23 cellular contexts compared by ENCODE assay signal in genomic region chr4:189802884-189803283, GRCh38.
A peak's percentile ranks its signal among the peaks of the same experiment; 100 is the strongest.
DNase-seq lines count a peak whose midpoint lies in the region; ATAC-seq, FAIRE-seq and TF ChIP-seq lines count a peak whose summit lies in the region.
"Had no signal": no experiment of that assay in that cellular context is flagged by ENCODE, and none has a peak within 500 bp of the region (broad histone marks: within the 10 kb centered on the region; RNA-seq: fewer than 3 reads in every experiment).

No MANE protein-coding gene starts in this region.

- no peak for FAIRE-seq in K562 (lab: Jason Lieb, UNC)
- FAIRE-seq: H54, pancreas had no signal

- CTCF ChIA-PET in MCF 10A (lab: Yijun Ruan, JAX) (no interaction called here), K562 (lab: Yijun Ruan, JAX; ENCODE audit: low intra/inter-chr PET ratio) (no interaction called here)

- H3K27me3 Mint-ChIP-seq in MCF 10A (ENCODE audit: insufficient read depth, unreplicated experiment) (no peaks in the 10 kb centered on the region), type B pancreatic cell (no peaks in the 10 kb centered on the region)
- no peaks in the 10 kb centered on the region for H3K27me3 Mint-ChIP-seq in activated T-cell treated with anti-CD3 and anti-CD28 coated beads, Interleukin-2, amount 50 U/mL, for 72 hours (ENCODE audit: low read depth)
- H3K27me3 Mint-ChIP-seq: CD4-positive, CD25-positive, alpha-beta regulatory T cell had no signal

- intact Hi-C loops in MCF 10A (cut with micrococcal nuclease) (no loop called here), breast epithelium (cut with DNase I; ENCODE audit: low total_unique reads) (no loop called here), K562 (cut with micrococcal nuclease) (no loop called here)

- no peak for TF ChIP-seq POLR2A in breast epithelium (IDR thresholded peaks at IDR 0.05)
- no peak for TF ChIP-seq POLR2A in K562 (conservative IDR thresholded peaks at IDR 0.05)

- H3K27ac ChIP-seq in breast epithelium (no peak overlapping the region), K562 (ENCODE audit: extremely low read depth, low read depth, low read length) (no peak overlapping the region), Karpas-422 (ENCODE audit: low read length) (no peak overlapping the region)
- H3K27ac ChIP-seq: pancreas, sigmoid colon, suprapubic skin had no signal

- POLR2A ChIA-PET in MCF 10A (lab: Yijun Ruan, JAX), result no interaction called here
- POLR2A ChIA-PET in K562 (lab: Yijun Ruan, JAX), result no interaction called here

- H4K20me1 ChIP-seq in K562 (replicated peaks; ENCODE audit: control insufficient read depth, insufficient read depth, low read length), result no peaks in the 10 kb centered on the region
- no peaks in the 10 kb centered on the region for H4K20me1 ChIP-seq in Karpas-422 (ENCODE audit: insufficient read depth, low read depth, low read length)

- H3K4me1 Mint-ChIP-seq in MCF 10A (ENCODE audit: insufficient read depth, unreplicated experiment), result no peaks in the 10 kb centered on the region
- no peaks in the 10 kb centered on the region for H3K4me1 Mint-ChIP-seq in type B pancreatic cell (ENCODE audit: unreplicated experiment)
- peaks cover 4% of the 10 kb centered on the region for H3K4me1 Mint-ChIP-seq in activated T-cell treated with anti-CD3 and anti-CD28 coated beads, Interleukin-2, amount 50 U/mL, for 72 hours (ENCODE audit: low read depth)
- H3K4me1 Mint-ChIP-seq: CD4-positive, CD25-positive, alpha-beta regulatory T cell; natural killer cell had no signal

- TF ChIP-seq CTCF in MCF 10A (IDR thresholded peaks at IDR 0.05; ENCODE audit: unreplicated experiment), result peak; percentile 31
- TF ChIP-seq CTCF in breast epithelium (IDR thresholded peaks at IDR 0.05), result no peak
- peak; percentile 18 to 53 (median 45); a peak in 4 of 6 replicates for TF ChIP-seq CTCF in K562 (IDR thresholded peaks at IDR 0.05 in 2 of 3, conservative IDR thresholded peaks at IDR 0.05 in 1 of 3; ENCODE audit: insufficient read depth in 2 of 3, low read depth in 1 of 3, low read length in 3 of 3)
- TF ChIP-seq CTCF in type B pancreatic cell (conservative IDR thresholded peaks at IDR 0.05), result peak; percentile 25

- peak; percentile 47 to 58 for TF ChIP-seq RAD21 in K562 (CRISPR knock-in tag; conservative IDR thresholded peaks at IDR 0.05 in 1 of 2, IDR thresholded peaks at IDR 0.05 in 1 of 2)

- WGBS in K562 (ENCODE audit: insufficient coverage, low coverage, missing lambda C conversion rate), result 0% methylated on average over 5 of the region's 5 CpGs

- H3K4me2 ChIP-seq in K562 (ENCODE audit: insufficient read depth, low read length) (no peak overlapping the region), Karpas-422 (ENCODE audit: low read depth, low read length, poor library complexity, severe bottlenecking) (no peak overlapping the region)

- ATAC-seq in K562, result peak; percentile 58; the same call in 2 of the 3 replicates
- ATAC-seq in activated T-cell treated with anti-CD3 and anti-CD28 coated beads, Interleukin-2, amount 50 U/mL, for 72 hours (replicated peaks in 1 of 2), result no peak
- ATAC-seq: esophagus mucosa, natural killer cell, pancreas had no signal

- no peak overlapping the region for H3K9ac ChIP-seq in K562 (ENCODE audit: insufficient read depth in 1 of 2, low read depth in 2 of 2, low read length in 2 of 2)
- no peak overlapping the region for H3K9ac ChIP-seq in Karpas-422 (ENCODE audit: low read length)

- H3K27me3 ChIP-seq in breast epithelium (no peaks in the 10 kb centered on the region), K562 (ENCODE audit: control insufficient read depth in 2 of 2, insufficient read depth in 2 of 2, low read length in 2 of 2) (no peaks in the 10 kb centered on the region), Karpas-422 (ENCODE audit: low read length) (no peaks in the 10 kb centered on the region)
- H3K27me3 ChIP-seq: pancreas, sigmoid colon, suprapubic skin had no signal

- peaks cover 7 to 9% of the 10 kb centered on the region in 2 donors for H3K9me3 ChIP-seq in breast epithelium
- no peaks in the 10 kb centered on the region for H3K9me3 ChIP-seq in K562 (replicated peaks; ENCODE audit: control insufficient read depth, insufficient read depth, low read depth, low read length)
- H3K9me3 ChIP-seq in Karpas-422 (ENCODE audit: low read length), result no peaks in the 10 kb centered on the region
- H3K9me3 ChIP-seq: pancreas had no signal

- H3K4me1 ChIP-seq in breast epithelium (no peaks in the 10 kb centered on the region), K562 (replicated peaks in 1 of 2; ENCODE audit: control insufficient read depth in 2 of 2, insufficient read depth in 2 of 2, low read length in 2 of 2) (no peaks in the 10 kb centered on the region), Karpas-422 (ENCODE audit: low read length) (no peaks in the 10 kb centered on the region)
- H3K4me1 ChIP-seq: pancreas, sigmoid colon, suprapubic skin had no signal

- H3K4me3 Mint-ChIP-seq in MCF 10A (ENCODE audit: unreplicated experiment) (no peak overlapping the region), type B pancreatic cell (no peak overlapping the region)
- H3K4me3 Mint-ChIP-seq in activated T-cell treated with anti-CD3 and anti-CD28 coated beads, Interleukin-2, amount 50 U/mL, for 72 hours, result no peak overlapping the region
- H3K4me3 Mint-ChIP-seq: activated naive CD8-positive, alpha-beta T cell; activated T-helper 1 cell treated with anti-CD3 and anti-CD28 coated beads, Interleukin-12 subunit alpha, Interleukin-12 subunit beta, Interleukin-2, Interleukin-4 antibody, amounts not matched to agents 30 ng/mL and 10 ng/mL and 1 ng/mL, durations not matched to agents 14 hours and 24 hours and 36 hours; CD4-positive, CD25-positive, alpha-beta regulatory T cell; natural killer cell had no signal

- H3K36me3 ChIP-seq in breast epithelium (no peaks in the 10 kb centered on the region), K562 (ENCODE audit: control insufficient read depth, insufficient read depth, low read length) (no peaks in the 10 kb centered on the region), Karpas-422 (ENCODE audit: insufficient read depth, low read length) (no peaks in the 10 kb centered on the region)
- H3K36me3 ChIP-seq: pancreas, sigmoid colon, suprapubic skin had no signal

- H3K79me2 ChIP-seq in K562 (ENCODE audit: control insufficient read depth, insufficient read depth, low read length) (no peaks in the 10 kb centered on the region), Karpas-422 (ENCODE audit: low read length) (no peaks in the 10 kb centered on the region)

- TF ChIP-seq EP300 in K562 (IDR thresholded peaks at IDR 0.05; ENCODE audit: low read length), result no peak

- H3K9me3 Mint-ChIP-seq in MCF 10A (ENCODE audit: unreplicated experiment) (peaks cover 14% of the 10 kb centered on the region), type B pancreatic cell (peaks cover 9% of the 10 kb centered on the region)
- peaks cover 0 to 5% of the 10 kb centered on the region in 2 donors for H3K9me3 Mint-ChIP-seq in activated T-cell treated with anti-CD3 and anti-CD28 coated beads, Interleukin-2, amount 50 U/mL, for 72 hours

- H3K36me3 Mint-ChIP-seq in MCF 10A (ENCODE audit: insufficient read depth, unreplicated experiment), result no peaks in the 10 kb centered on the region
- H3K36me3 Mint-ChIP-seq in type B pancreatic cell, result no peaks in the 10 kb centered on the region
- peaks cover 0 to under 1% of the 10 kb centered on the region in 2 donors for H3K36me3 Mint-ChIP-seq in activated T-cell treated with anti-CD3 and anti-CD28 coated beads, Interleukin-2, amount 50 U/mL, for 72 hours (ENCODE audit: insufficient read depth in 2 of 2)
- H3K36me3 Mint-ChIP-seq: activated naive CD8-positive, alpha-beta T cell; CD4-positive, CD25-positive, alpha-beta regulatory T cell; natural killer cell had no signal

- H3K9me1 ChIP-seq in K562 (ENCODE audit: control insufficient read depth, insufficient read depth, low read length), result no peaks in the 10 kb centered on the region

- H3K9me2 ChIP-seq in Karpas-422 (replicated peaks; ENCODE audit: insufficient read depth, low read length), result no peaks in the 10 kb centered on the region

- no peak overlapping the region for H2AFZ ChIP-seq in K562 (ENCODE audit: low read depth, low read length)
- H2AFZ ChIP-seq in Karpas-422 (ENCODE audit: low read length), result no peak overlapping the region

- no peak overlapping the region for H3K4me3 ChIP-seq in breast epithelium
- H3K4me3 ChIP-seq in K562, result no peak overlapping the region
- H3K4me3 ChIP-seq in Karpas-422 (ENCODE audit: low read length), result no peak overlapping the region
- H3K4me3 ChIP-seq: pancreas, sigmoid colon, suprapubic skin had no signal

- in situ Hi-C loops in K562 (cut with MboI), result no loop called here

- BruUV-seq in MCF 10A (replicated peaks; lab: Mats Ljungman, UMichigan), result no TSS peak
- no TSS peak for BruUV-seq in K562 (replicated peaks; lab: Mats Ljungman, UMichigan)

- no peak overlapping the region for H3K27ac Mint-ChIP-seq in MCF 10A (ENCODE audit: low read depth, unreplicated experiment)
- no peak overlapping the region for H3K27ac Mint-ChIP-seq in type B pancreatic cell
- H3K27ac Mint-ChIP-seq in activated T-cell treated with anti-CD3 and anti-CD28 coated beads, Interleukin-2, amount 50 U/mL, for 72 hours, result no peak overlapping the region
- H3K27ac Mint-ChIP-seq: activated naive CD8-positive, alpha-beta T cell; activated T-helper 1 cell treated with anti-CD3 and anti-CD28 coated beads, Interleukin-12 subunit alpha, Interleukin-12 subunit beta, Interleukin-2, Interleukin-4 antibody, amounts not matched to agents 30 ng/mL and 10 ng/mL and 1 ng/mL, durations not matched to agents 14 hours and 24 hours and 36 hours; CD4-positive, CD25-positive, alpha-beta regulatory T cell; natural killer cell had no signal

- DNase-seq in MCF 10A (ENCODE audit: unreplicated experiment) (no peak), breast epithelium (ENCODE audit: low spot score in 2 of 2) (no peak), MV-4-11 (lab: John Stamatoyannopoulos, UW) (peak; percentile 59), K562 (ENCODE audit: extremely low read depth in 1 of 4, low spot score in 3 of 4) (peak in 2 of 4 experiments; percentile 4 to 13), type B pancreatic cell (ENCODE audit: extremely low spot score, unreplicated experiment) (no peak), NCI-H2227 (lab: John Stamatoyannopoulos, UW; ENCODE audit: unreplicated experiment) (no peak), Karpas-422 (no peak)
- no peak for DNase-seq in activated T-cell treated with anti-CD3 and anti-CD28 coated beads, Interleukin-2, amount 50 U/mL, for 72 hours
- DNase-seq: activated CD4-positive, alpha-beta T cell treated with anti-CD3 and anti-CD28 coated beads for 48 hours; CD4-positive, CD25-positive, alpha-beta regulatory T cell; cerebellar nuclear complex; natural killer cell; NCI-H1048; NCI-H2029; NCI-H446 treated with DMSO at 0.1 percent for 48 hours; NK-92 treated with Interleukin-12 subunit alpha and Interleukin-12 subunit beta, amount 100 ng/mL, for 24 hours; pancreas; sigmoid colon had no signal

TF ChIP-seq in K562, 482 proteins besides CTCF, POLR2A, EP300 and RAD21 (continues in another document):
- no peak for TF ChIP-seq PHF21A (IDR thresholded peaks at IDR 0.05; ENCODE audit: borderline replicate concordance, low read depth)

Comparison
In these comparisons a context has a peak if more than half of its experiments do, and no peak if none do; other contexts are left out.
1. CTCF ChIP-seq: peak in MCF 10A (single experiment), K562 (3 of 3) and type B pancreatic cell (single experiment); none in breast epithelium (0 of 3).